ENCODE assay signal across 18 cellular contexts in genomic region chr3:160185711-160186110, GRCh38. TPM values are rescaled to one million over a fixed set of nuclear protein-coding genes. Genes with fewer than 3 reads are reported as not detected.
DNase-seq lines count a peak whose midpoint lies in the region; ATAC-seq and TF ChIP-seq lines count a peak whose summit lies in the region.
"Had no signal": no experiment of that assay in that cellular context is flagged by ENCODE, and none has a peak within 500 bp of the region (broad histone marks: within the 10 kb centered on the region; RNA-seq: fewer than 3 reads in every experiment).

No MANE protein-coding gene starts in this region.

- H3K27me3 ChIP-seq in body of pancreas = no peaks in the 10 kb centered on the region
- no peaks in the 10 kb centered on the region for H3K27me3 ChIP-seq in lower lobe of right lung (ENCODE audit: low read depth)
- no peaks in the 10 kb centered on the region for H3K27me3 ChIP-seq in upper lobe of right lung
- H3K27me3 ChIP-seq: BLaER1 treated with 17β-estradiol and CSF1 and Interleukin-3, amounts not matched to agents 10 nM and 100 nM; MG63 had no signal

- H3K4me1 ChIP-seq in body of pancreas (peaks cover 19% of the 10 kb centered on the region), lower lobe of right lung (no peaks in the 10 kb centered on the region), upper lobe of right lung (no peaks in the 10 kb centered on the region)

- intact Hi-C loops in body of pancreas (cut with DNase I) = no loop called here
- intact Hi-C loops in lower lobe of right lung (cut with DNase I) = no loop called here
- intact Hi-C loops in upper lobe of right lung (cut with DNase I) = no loop called here

- no peaks in the 10 kb centered on the region for H3K9me3 Mint-ChIP-seq in osteocyte (ENCODE audit: unreplicated experiment)
- H3K9me3 Mint-ChIP-seq: CD8-positive, alpha-beta T cell had no signal

- H3K27ac ChIP-seq in body of pancreas = no peak overlapping the region
- H3K27ac ChIP-seq in lower lobe of right lung = no peak overlapping the region
- H3K27ac ChIP-seq in upper lobe of right lung = no peak overlapping the region
- H3K27ac ChIP-seq: BLaER1 treated with 17β-estradiol and CSF1 and Interleukin-3, amounts not matched to agents 10 nM and 100 nM; PC-9; RWPE1 had no signal

- no peaks in the 10 kb centered on the region for H3K36me3 ChIP-seq in body of pancreas (replicated peaks in 1 of 2; ENCODE audit: insufficient read depth in 1 of 2, low read depth in 2 of 2)
- no peaks in the 10 kb centered on the region for H3K36me3 ChIP-seq in lower lobe of right lung
- no peaks in the 10 kb centered on the region for H3K36me3 ChIP-seq in upper lobe of right lung
- H3K36me3 ChIP-seq: BLaER1 treated with 17β-estradiol and CSF1 and Interleukin-3, amounts not matched to agents 10 nM and 100 nM; MG63 had no signal

- H3K4me3 Mint-ChIP-seq in osteocyte (ENCODE audit: unreplicated experiment) = no peak overlapping the region
- H3K4me3 Mint-ChIP-seq: CD8-positive, alpha-beta T cell had no signal

- H3K4me3 ChIP-seq in body of pancreas = no peak overlapping the region
- no peak overlapping the region for H3K4me3 ChIP-seq in lower lobe of right lung
- H3K4me3 ChIP-seq in upper lobe of right lung = no peak overlapping the region
- H3K4me3 ChIP-seq: BLaER1 treated with 17β-estradiol and CSF1 and Interleukin-3, amounts not matched to agents 10 nM and 100 nM; MG63; PC-9 had no signal

- H3K36me3 Mint-ChIP-seq in osteocyte (ENCODE audit: unreplicated experiment) = no peaks in the 10 kb centered on the region
- H3K36me3 Mint-ChIP-seq: CD8-positive, alpha-beta T cell had no signal

- DNase-seq in body of pancreas (peak; percentile 31 to 71 (median 56)), lower lobe of right lung (no peak), osteocyte (ENCODE audit: extremely low spot score, unreplicated experiment) (peak; percentile 6), upper lobe of right lung (no peak), SK-N-DZ (ENCODE audit: low spot score) (no peak), NCI-H146 (lab: John Stamatoyannopoulos, UW) (no peak)
- DNase-seq: CD8-positive, alpha-beta T cell; Kasumi-1; MG63; NCI-H1092 treated with DMSO at 0.1 percent for 48 hours; NCI-H1694; NCI-H2081 treated with DMSO at 0.1 percent for 48 hours; PC-9; SIG-M5 had no signal

- peaks cover 17% of the 10 kb centered on the region for H3K27me3 Mint-ChIP-seq in osteocyte (ENCODE audit: unreplicated experiment)

- no peaks in the 10 kb centered on the region for H3K4me1 Mint-ChIP-seq in osteocyte (ENCODE audit: unreplicated experiment)

- ATAC-seq in body of pancreas (peak; percentile 89), lower lobe of right lung (peak; percentile 82 to 91), upper lobe of right lung (peak; percentile 83), GM21447 (IDR thresholded peaks at IDR 0.05; ENCODE audit: unreplicated experiment) (no peak)
- ATAC-seq: CD8-positive, alpha-beta T cell had no signal

- no peak for TF ChIP-seq CTCF in body of pancreas (IDR thresholded peaks at IDR 0.05)
- TF ChIP-seq CTCF in lower lobe of right lung (IDR thresholded peaks at IDR 0.05) = no peak
- no peak for TF ChIP-seq CTCF in osteocyte (IDR thresholded peaks at IDR 0.05)
- TF ChIP-seq CTCF in upper lobe of right lung (IDR thresholded peaks at IDR 0.05) = no peak

- TF ChIP-seq POLR2A in body of pancreas (IDR thresholded peaks at IDR 0.05) = no peak

- no peak overlapping the region for H3K27ac Mint-ChIP-seq in osteocyte (ENCODE audit: unreplicated experiment)
- H3K27ac Mint-ChIP-seq: CD8-positive, alpha-beta T cell had no signal

- H3K9me3 ChIP-seq in body of pancreas (no peaks in the 10 kb centered on the region), lower lobe of right lung (no peaks in the 10 kb centered on the region), upper lobe of right lung (no peaks in the 10 kb centered on the region)
- H3K9me3 ChIP-seq: MG63 had no signal

RNA-seq across cellular contexts. Expression of gene C3orf80, which starts 39.5 kb away (rescaled TPM):
- 1 to 10 TPM in 1 of 2 donors, under 1 TPM in 1; 0.52 to 1.3 TPM for total RNA-seq in body of pancreas
- total RNA-seq in lower lobe of right lung = 1.2 TPM
- total RNA-seq in osteocyte = not detected in 2 replicates
- 1.3 TPM for total RNA-seq in upper lobe of right lung
- polyA plus RNA-seq in SK-N-DZ (2014; cell fraction: cytosol; rRNA removed) = 3.3 and 5.9 TPM in 2 replicates
- 2.4 and 4.2 TPM in 2 replicates for polyA plus RNA-seq in SK-N-DZ (2014; cell fraction: nucleus; rRNA removed)
- total RNA-seq: CD8-positive, alpha-beta T cell; HT-29; PC-9 had no signal

Comparison
In these comparisons a context has a peak if more than half of its experiments do, and no peak if none do; other contexts are left out.
1. DNase-seq: peak in body of pancreas (4 of 4) and osteocyte (single experiment); none in lower lobe of right lung (single experiment), upper lobe of right lung (single experiment), SK-N-DZ (single experiment) and NCI-H146 (single experiment).